2 cellular contexts compared by ENCODE assay signal in the genomic region with DNA sequence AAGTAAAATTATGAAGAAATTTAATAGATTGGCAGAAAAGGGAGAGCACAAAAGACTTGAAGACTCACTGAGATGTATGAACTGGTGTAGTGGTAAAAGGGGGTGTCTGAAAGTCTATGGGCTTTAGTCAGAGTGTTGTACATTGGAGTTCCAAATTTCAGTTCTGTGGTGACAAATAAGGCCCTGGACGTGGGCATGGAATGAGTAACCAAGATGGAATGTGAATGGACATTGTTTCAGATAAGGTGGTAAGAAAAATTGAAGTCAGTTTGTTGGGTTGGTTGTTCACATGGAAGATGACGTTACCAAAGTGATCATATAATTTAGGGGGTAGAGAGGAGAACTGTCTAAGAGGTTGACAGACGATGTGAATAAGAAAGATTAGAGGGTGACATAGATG.
TF ChIP-seq lines count a peak whose summit lies in the region.

No MANE protein-coding gene starts in this region.

TF ChIP-seq in H1, 55 proteins besides CTCF, POLR2A, EP300 and RAD21:
- TF ChIP-seq BRCA1 (IDR thresholded peaks at IDR 0.05; ENCODE audit: low read depth, low read length) (no peak), MAFK (IDR thresholded peaks at IDR 0.05; ENCODE audit: low read depth, low read length) (no peak), GTF2F1 (IDR thresholded peaks at IDR 0.05; ENCODE audit: borderline replicate concordance, low read depth, low read length) (no peak), GABPA (IDR thresholded peaks at IDR 0.05; ENCODE audit: borderline replicate concordance, insufficient read depth, low read length) (no peak), NRF1 (IDR thresholded peaks at IDR 0.05; ENCODE audit: low read depth, low read length) (no peak), RXRA (IDR thresholded peaks at IDR 0.05; ENCODE audit: insufficient read depth, low read depth, low read length) (no peak), ATF2 (IDR thresholded peaks at IDR 0.05; ENCODE audit: low read length) (no peak)

TF ChIP-seq in WTC11, 78 proteins besides CTCF, POLR2A, EP300 and RAD21:
- TF ChIP-seq ETV6 (CRISPR knock-in tag; IDR thresholded peaks at IDR 0.05) = no peak
- TF ChIP-seq CREM (CRISPR knock-in tag; IDR thresholded peaks at IDR 0.05) = no peak
- no peak for TF ChIP-seq PRRX2 (CRISPR knock-in tag; IDR thresholded peaks at IDR 0.05)
- no peak for TF ChIP-seq ZNF219 (CRISPR knock-in tag; IDR thresholded peaks at IDR 0.05; ENCODE audit: borderline replicate concordance)
- no peak for TF ChIP-seq ZNF396 (CRISPR knock-in tag; IDR thresholded peaks at IDR 0.05; ENCODE audit: borderline replicate concordance)
- no peak for TF ChIP-seq NFE2L1 (CRISPR knock-in tag; IDR thresholded peaks at IDR 0.05)
- TF ChIP-seq ZNF425 (CRISPR knock-in tag; conservative IDR thresholded peaks at IDR 0.05) = no peak
- TF ChIP-seq AFF4 (CRISPR knock-in tag; IDR thresholded peaks at IDR 0.05; ENCODE audit: borderline replicate concordance) = no peak
- no peak for TF ChIP-seq ZNF423 (CRISPR knock-in tag; IDR thresholded peaks at IDR 0.05)
- TF ChIP-seq CBFB (CRISPR knock-in tag; IDR thresholded peaks at IDR 0.05; ENCODE audit: low read depth) = no peak
- TF ChIP-seq, protein P1, sequence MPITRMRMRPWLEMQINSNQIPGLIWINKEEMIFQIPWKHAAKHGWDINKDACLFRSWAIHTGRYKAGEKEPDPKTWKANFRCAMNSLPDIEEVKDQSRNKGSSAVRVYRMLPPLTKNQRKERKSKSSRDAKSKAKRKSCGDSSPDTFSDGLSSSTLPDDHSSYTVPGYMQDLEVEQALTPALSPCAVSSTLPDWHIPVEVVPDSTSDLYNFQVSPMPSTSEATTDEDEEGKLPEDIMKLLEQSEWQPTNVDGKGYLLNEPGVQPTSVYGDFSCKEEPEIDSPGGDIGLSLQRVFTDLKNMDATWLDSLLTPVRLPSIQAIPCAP (CRISPR knock-in tag; IDR thresholded peaks at IDR 0.05) = no peak
- no peak for TF ChIP-seq NFATC4 (CRISPR knock-in tag; IDR thresholded peaks at IDR 0.05)
- TF ChIP-seq STAT6 (CRISPR knock-in tag; conservative IDR thresholded peaks at IDR 0.05; ENCODE audit: low read depth) = no peak
- TF ChIP-seq NR2C2 (CRISPR knock-in tag; IDR thresholded peaks at IDR 0.05) = no peak
- no peak for TF ChIP-seq TP53 (CRISPR knock-in tag; IDR thresholded peaks at IDR 0.05)
- no peak for TF ChIP-seq TEAD4 (CRISPR knock-in tag; IDR thresholded peaks at IDR 0.05)
- TF ChIP-seq, protein P2, sequence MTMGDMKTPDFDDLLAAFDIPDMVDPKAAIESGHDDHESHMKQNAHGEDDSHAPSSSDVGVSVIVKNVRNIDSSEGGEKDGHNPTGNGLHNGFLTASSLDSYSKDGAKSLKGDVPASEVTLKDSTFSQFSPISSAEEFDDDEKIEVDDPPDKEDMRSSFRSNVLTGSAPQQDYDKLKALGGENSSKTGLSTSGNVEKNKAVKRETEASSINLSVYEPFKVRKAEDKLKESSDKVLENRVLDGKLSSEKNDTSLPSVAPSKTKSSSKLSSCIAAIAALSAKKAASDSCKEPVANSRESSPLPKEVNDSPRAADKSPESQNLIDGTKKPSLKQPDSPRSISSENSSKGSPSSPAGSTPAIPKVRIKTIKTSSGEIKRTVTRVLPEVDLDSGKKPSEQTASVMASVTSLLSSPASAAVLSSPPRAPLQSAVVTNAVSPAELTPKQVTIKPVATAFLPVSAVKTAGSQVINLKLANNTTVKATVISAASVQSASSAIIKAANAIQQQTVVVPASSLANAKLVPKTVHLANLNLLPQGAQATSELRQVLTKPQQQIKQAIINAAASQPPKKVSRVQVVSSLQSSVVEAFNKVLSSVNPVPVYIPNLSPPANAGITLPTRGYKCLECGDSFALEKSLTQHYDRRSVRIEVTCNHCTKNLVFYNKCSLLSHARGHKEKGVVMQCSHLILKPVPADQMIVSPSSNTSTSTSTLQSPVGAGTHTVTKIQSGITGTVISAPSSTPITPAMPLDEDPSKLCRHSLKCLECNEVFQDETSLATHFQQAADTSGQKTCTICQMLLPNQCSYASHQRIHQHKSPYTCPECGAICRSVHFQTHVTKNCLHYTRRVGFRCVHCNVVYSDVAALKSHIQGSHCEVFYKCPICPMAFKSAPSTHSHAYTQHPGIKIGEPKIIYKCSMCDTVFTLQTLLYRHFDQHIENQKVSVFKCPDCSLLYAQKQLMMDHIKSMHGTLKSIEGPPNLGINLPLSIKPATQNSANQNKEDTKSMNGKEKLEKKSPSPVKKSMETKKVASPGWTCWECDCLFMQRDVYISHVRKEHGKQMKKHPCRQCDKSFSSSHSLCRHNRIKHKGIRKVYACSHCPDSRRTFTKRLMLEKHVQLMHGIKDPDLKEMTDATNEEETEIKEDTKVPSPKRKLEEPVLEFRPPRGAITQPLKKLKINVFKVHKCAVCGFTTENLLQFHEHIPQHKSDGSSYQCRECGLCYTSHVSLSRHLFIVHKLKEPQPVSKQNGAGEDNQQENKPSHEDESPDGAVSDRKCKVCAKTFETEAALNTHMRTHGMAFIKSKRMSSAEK (CRISPR knock-in tag; IDR thresholded peaks at IDR 0.05; ENCODE audit: borderline replicate concordance) = no peak
TF ChIP-seq in WTC11: peak in this region for 0.
